14 cellular contexts compared by ENCODE assay signal in genomic region chr14:38150075-38150474, GRCh38. TPM values are rescaled to one million over a fixed set of nuclear protein-coding genes. Genes with fewer than 3 reads are reported as not detected.
"Had no signal": no experiment of that assay in that cellular context is flagged by ENCODE, and none has a peak within 500 bp of the region (broad histone marks: within the 10 kb centered on the region; RNA-seq: fewer than 3 reads in every experiment).

No MANE protein-coding gene starts in this region.

- H3K36me3 ChIP-seq: neutrophil, thyroid gland, uterus had no signal

- H3K27me3 ChIP-seq: neutrophil, thyroid gland had no signal

- H3K9me3 Mint-ChIP-seq: activated naive CD4-positive, alpha-beta T cell treated with anti-CD3 and anti-CD28 coated beads, Interleukin-2, amount 10 ng/mL, durations not matched to agents 7 days and 5 days; activated T-helper 2 cell treated with anti-CD3 and anti-CD28 coated beads, Interferon-gamma antibody, Interleukin-2, Interleukin-4, amounts not matched to agents 10 μg/mL and 5 μg/mL and 100 μg/mL, durations not matched to agents 14 hours and 24 hours and 36 hours; natural killer cell had no signal

- DNase-seq: activated naive CD4-positive, alpha-beta T cell treated with anti-CD3 and anti-CD28 coated beads, Interleukin-2, amount 10 ng/mL, durations not matched to agents 7 days and 5 days; activated T-cell treated with anti-CD3 and anti-CD28 coated beads for 4 hours; mesenchymal stem cell; natural killer cell; posterior cingulate gyrus; stimulated activated CD4-positive, alpha-beta T cell treated with anti-CD3 and anti-CD28 coated beads, Interleukin-2, amount 100 ng/mL, for 48 hours; thyroid gland; uterus had no signal

- H3K36me3 Mint-ChIP-seq: activated naive CD4-positive, alpha-beta T cell treated with anti-CD3 and anti-CD28 coated beads, Interleukin-2, amount 10 ng/mL, durations not matched to agents 7 days and 5 days; natural killer cell; stimulated activated memory B cell treated with anti-CD40 and anti-IgM and Interleukin-4, amounts not matched to agents 10 μg/mL and 1 μg/mL and 100 μg/mL, for 72 hours had no signal

- H3K4me3 Mint-ChIP-seq: activated naive CD4-positive, alpha-beta T cell treated with anti-CD3 and anti-CD28 coated beads, Interleukin-2, amount 10 ng/mL, durations not matched to agents 7 days and 5 days; natural killer cell; stimulated activated memory B cell treated with anti-CD40 and anti-IgM and Interleukin-4, amounts not matched to agents 10 μg/mL and 1 μg/mL and 100 μg/mL, for 72 hours had no signal

- FAIRE-seq: colon, endometrium had no signal

- H3K9me3 ChIP-seq: neutrophil, thyroid gland, uterus had no signal

- H3K27ac Mint-ChIP-seq: activated naive CD4-positive, alpha-beta T cell treated with anti-CD3 and anti-CD28 coated beads, Interleukin-2, amount 10 ng/mL, durations not matched to agents 7 days and 5 days; activated T-helper 2 cell treated with anti-CD3 and anti-CD28 coated beads, Interferon-gamma antibody, Interleukin-2, Interleukin-4, amounts not matched to agents 10 μg/mL and 5 μg/mL and 100 μg/mL, durations not matched to agents 14 hours and 24 hours and 36 hours; natural killer cell; stimulated activated memory B cell treated with anti-CD40 and anti-IgM and Interleukin-4, amounts not matched to agents 10 μg/mL and 1 μg/mL and 100 μg/mL, for 72 hours had no signal

- H3K27me3 Mint-ChIP-seq: stimulated activated memory B cell treated with anti-CD40 and anti-IgM and Interleukin-4, amounts not matched to agents 10 μg/mL and 1 μg/mL and 100 μg/mL, for 72 hours had no signal

- H3K4me3 ChIP-seq: thyroid gland, uterus had no signal

- H3K4me1 ChIP-seq: thyroid gland, uterus had no signal

- H3K27ac ChIP-seq: neutrophil, thyroid gland, uterus had no signal

- H3K4me1 Mint-ChIP-seq: activated naive CD4-positive, alpha-beta T cell treated with anti-CD3 and anti-CD28 coated beads, Interleukin-2, amount 10 ng/mL, durations not matched to agents 7 days and 5 days; natural killer cell; stimulated activated memory B cell treated with anti-CD40 and anti-IgM and Interleukin-4, amounts not matched to agents 10 μg/mL and 1 μg/mL and 100 μg/mL, for 72 hours had no signal

- ATAC-seq: esophagus mucosa; natural killer cell; stimulated activated memory B cell treated with anti-CD40 and anti-IgM and Interleukin-4, amounts not matched to agents 10 μg/mL and 1 μg/mL and 100 μg/mL, for 72 hours had no signal

RNA-seq across cellular contexts. Expression of gene SSTR1, which starts 57.6 kb away (rescaled TPM):
- total RNA-seq: activated T-helper 2 cell treated with anti-CD3 and anti-CD28 coated beads, Interferon-gamma antibody, Interleukin-2, Interleukin-4, amounts not matched to agents 10 μg/mL and 5 μg/mL and 100 μg/mL, durations not matched to agents 14 hours and 24 hours and 36 hours; natural killer cell had no signal
